Comparison of ENCODE assay signal across 8 cellular contexts in the genomic region with DNA sequence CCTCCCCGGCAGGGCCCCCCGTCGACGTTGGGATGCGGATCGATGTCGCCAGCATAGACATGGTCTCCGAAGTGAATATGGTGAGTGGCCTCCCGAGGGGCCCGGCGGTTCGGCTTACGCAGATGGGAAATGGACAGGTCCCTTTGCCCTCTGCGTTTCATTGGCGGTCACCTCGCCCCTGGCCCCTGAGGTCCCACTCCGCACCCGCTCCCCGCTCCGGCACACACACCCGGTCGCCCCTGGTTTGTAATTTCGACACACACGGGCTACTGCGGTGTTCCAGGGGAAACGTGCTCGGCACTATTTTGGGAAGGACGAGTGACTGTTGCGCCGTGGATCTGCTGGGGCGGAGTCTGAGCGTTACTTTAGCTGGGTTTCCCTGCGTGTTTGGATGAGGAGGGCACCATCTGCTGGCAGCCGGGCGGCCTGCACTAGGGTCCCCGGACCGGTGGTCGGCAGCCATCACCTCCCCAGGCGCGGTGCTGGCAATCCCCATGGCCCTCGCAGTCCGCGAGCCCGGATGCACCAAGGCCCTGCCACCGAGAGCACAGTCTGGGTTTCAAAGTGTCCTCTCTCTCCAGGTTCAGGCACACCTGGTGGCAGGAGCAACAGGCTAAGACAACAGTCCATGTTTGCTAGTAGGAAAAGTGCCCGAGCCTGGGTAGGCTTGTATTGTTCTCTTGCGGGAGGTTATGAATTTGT. TPM values are rescaled to one million over a fixed set of nuclear protein-coding genes. Genes with fewer than 3 reads are reported as not detected.
A peak's percentile ranks its signal among the peaks of the same experiment; 100 is the strongest.
DNase-seq lines count a peak whose midpoint lies in the region; ATAC-seq and TF ChIP-seq lines count a peak whose summit lies in the region.

No MANE protein-coding gene starts in this region.

- intact Hi-C loops in CD14-positive monocyte (cut with micrococcal nuclease) (no loop called here), vagina (cut with DNase I) (no loop called here)
- intact Hi-C loops in activated naive CD4-positive, alpha-beta T cell treated with anti-CD3 and anti-CD28 coated beads for 36 hours (cut with micrococcal nuclease) = loop anchor here (1.0 to 2.0 kb wide), 3 partner anchors 100 to 352 kb away; no protein-coding TSS in a partner anchor

- H3K4me3 ChIP-seq in gastroesophageal sphincter = peak overlapping the region in 1 of 2 donors; percentile 45
- peak overlapping the region; percentile 56 for H3K4me3 ChIP-seq in neural progenitor cell
- peak overlapping the region; percentile 33 to 35 for H3K4me3 ChIP-seq in vagina

- H3K27me3 ChIP-seq in gastroesophageal sphincter = peaks cover 27% of the 10 kb centered on the region
- peaks cover 50% of the 10 kb centered on the region for H3K27me3 ChIP-seq in neural progenitor cell
- H3K27me3 ChIP-seq in vagina = no peaks in the 10 kb centered on the region

- H3K4me3 Mint-ChIP-seq in CD14-positive monocyte (peak overlapping the region; percentile 31 to 84), neural progenitor cell (peak overlapping the region; percentile 84)
- peak overlapping the region; percentile 58 for H3K4me3 Mint-ChIP-seq in activated naive CD4-positive, alpha-beta T cell treated with anti-CD3 and anti-CD28 coated beads for 36 hours

- TF ChIP-seq EP300 in gastroesophageal sphincter (IDR thresholded peaks at IDR 0.05) = no peak

- H3K9ac ChIP-seq in neural progenitor cell = no peak overlapping the region

- 15 to 50% methylated on average over 2 to 7 of the region's 47 CpGs for WGBS in gastroesophageal sphincter (ENCODE audit: low coverage in 1 of 2), 2 donors

- peaks cover 0 to 19% (median 9%) of the 10 kb centered on the region in 3 donors for H3K4me1 ChIP-seq in gastroesophageal sphincter
- H3K4me1 ChIP-seq in neural progenitor cell = no peaks in the 10 kb centered on the region
- H3K4me1 ChIP-seq in vagina = peaks cover 8% of the 10 kb centered on the region

- no peak for DNase-seq in CD14-positive monocyte (ENCODE audit: low spot score)
- peak; percentile 29 for DNase-seq in NCI-H748 treated with DMSO at 0.1 percent for 48 hours (lab: John Stamatoyannopoulos, UW)
- DNase-seq in activated naive CD4-positive, alpha-beta T cell treated with anti-CD3 and anti-CD28 coated beads for 36 hours = peak; percentile 66
- DNase-seq in neural progenitor cell (ENCODE audit: low spot score) = peak; percentile 88
- no peak for DNase-seq in vagina (ENCODE audit: extremely low spot score in 2 of 2)

- H3K9me3 Mint-ChIP-seq in CD14-positive monocyte (peaks cover 0 to 5% (median 2%) of the 10 kb centered on the region in 7 donors), neural progenitor cell (no peaks in the 10 kb centered on the region)
- H3K9me3 Mint-ChIP-seq in activated naive CD4-positive, alpha-beta T cell treated with anti-CD3 and anti-CD28 coated beads for 36 hours = no peaks in the 10 kb centered on the region

- H3K4me2 ChIP-seq in neural progenitor cell = peak overlapping the region; percentile 100

- H3K36me3 Mint-ChIP-seq in CD14-positive monocyte (peaks cover 0 to 3% of the 10 kb centered on the region in 2 donors), neural progenitor cell (no peaks in the 10 kb centered on the region)
- no peaks in the 10 kb centered on the region for H3K36me3 Mint-ChIP-seq in activated naive CD4-positive, alpha-beta T cell treated with anti-CD3 and anti-CD28 coated beads for 36 hours (ENCODE audit: low read depth)

- no peaks in the 10 kb centered on the region for H3K79me2 ChIP-seq in neural progenitor cell (ENCODE audit: low read depth)

- no peak for TF ChIP-seq POLR2A in gastroesophageal sphincter (IDR thresholded peaks at IDR 0.05)
- TF ChIP-seq POLR2A in vagina (IDR thresholded peaks at IDR 0.05) = no peak

- no peak overlapping the region for H3K27ac ChIP-seq in gastroesophageal sphincter
- no peak overlapping the region for H3K27ac ChIP-seq in neural progenitor cell
- H3K27ac ChIP-seq in vagina = no peak overlapping the region

- ATAC-seq in GM19025 (IDR thresholded peaks at IDR 0.05; ENCODE audit: low read depth, unreplicated experiment) (peak; percentile 93), HG03139 (IDR thresholded peaks at IDR 0.05; ENCODE audit: unreplicated experiment) (peak; percentile 92), gastroesophageal sphincter (peak; percentile 80)

- H3K9me3 ChIP-seq in gastroesophageal sphincter (no peaks in the 10 kb centered on the region), neural progenitor cell (ENCODE audit: low read depth) (no peaks in the 10 kb centered on the region), vagina (no peaks in the 10 kb centered on the region)

- peaks cover 40 to 48% (median 43%) of the 10 kb centered on the region in 3 donors for H3K27me3 Mint-ChIP-seq in CD14-positive monocyte (ENCODE audit: low read depth in 3 of 3)
- peaks cover 40% of the 10 kb centered on the region for H3K27me3 Mint-ChIP-seq in activated naive CD4-positive, alpha-beta T cell treated with anti-CD3 and anti-CD28 coated beads for 36 hours (ENCODE audit: low read depth)
- peaks cover 8% of the 10 kb centered on the region for H3K27me3 Mint-ChIP-seq in neural progenitor cell (ENCODE audit: insufficient read depth, low read depth)

- H3K27ac Mint-ChIP-seq in CD14-positive monocyte (no peak overlapping the region), neural progenitor cell (no peak overlapping the region)
- no peak overlapping the region for H3K27ac Mint-ChIP-seq in activated naive CD4-positive, alpha-beta T cell treated with anti-CD3 and anti-CD28 coated beads for 36 hours

- no peaks in the 10 kb centered on the region for H3K36me3 ChIP-seq in gastroesophageal sphincter
- H3K36me3 ChIP-seq in neural progenitor cell = no peaks in the 10 kb centered on the region
- no peaks in the 10 kb centered on the region for H3K36me3 ChIP-seq in vagina

- H3K4me1 Mint-ChIP-seq in CD14-positive monocyte (peaks cover 22% of the 10 kb centered on the region), neural progenitor cell (peaks cover 7% of the 10 kb centered on the region)
- peaks cover 14% of the 10 kb centered on the region for H3K4me1 Mint-ChIP-seq in activated naive CD4-positive, alpha-beta T cell treated with anti-CD3 and anti-CD28 coated beads for 36 hours (ENCODE audit: low read depth)

- no peaks in the 10 kb centered on the region for H3F3A ChIP-seq in neural progenitor cell (ENCODE audit: low read depth)

- H4K20me1 ChIP-seq in neural progenitor cell (ENCODE audit: low read depth) = no peaks in the 10 kb centered on the region

- H2AFZ ChIP-seq in neural progenitor cell (replicated peaks) = peak overlapping the region; percentile 99

- TF ChIP-seq CTCF in CD14-positive monocyte (IDR thresholded peaks at IDR 0.05) = peak; percentile 52
- TF ChIP-seq CTCF in gastroesophageal sphincter (IDR thresholded peaks at IDR 0.05) = peak in 3 of 4 experiments; percentile 31 to 51 (median 32)
- TF ChIP-seq CTCF in neural progenitor cell (IDR thresholded peaks at IDR 0.05) = peak; percentile 87
- peak in 1 of 3 experiments; percentile 29 for TF ChIP-seq CTCF in vagina (IDR thresholded peaks at IDR 0.05)

- CTCF ChIA-PET in activated naive CD4-positive, alpha-beta T cell treated with anti-CD3 and anti-CD28 coated beads for 36 hours (lab: Charles Lee) = interaction anchor here (1.1 to 1.9 kb wide), 4 partner anchors 9 to 188 kb away, joined by 3 to 5 read pairs (median 4); no protein-coding TSS in a partner anchor

RNA-seq across cellular contexts. Expression of a gene that starts 1.2 kb away (rescaled TPM):
- not detected for polyA plus RNA-seq in CD14-positive monocyte
- not detected for total RNA-seq in activated naive CD4-positive, alpha-beta T cell treated with anti-CD3 and anti-CD28 coated beads for 36 hours
- total RNA-seq in gastroesophageal sphincter (not detected), neural progenitor cell (ENCODE audit: low replicate concordance) (not detected in 2 replicates), vagina (not detected)

RNA-seq across cellular contexts. Expression of a gene that starts 39.2 kb away (rescaled TPM):
- polyA plus RNA-seq in CD14-positive monocyte = not detected
- total RNA-seq in activated naive CD4-positive, alpha-beta T cell treated with anti-CD3 and anti-CD28 coated beads for 36 hours = not detected
- total RNA-seq in gastroesophageal sphincter (1 to 10 TPM in 1 of 4 donors, under 1 TPM in 3; under 0.01 to 1.3 (median 0.12) TPM), neural progenitor cell (ENCODE audit: low replicate concordance) (not detected in 2 replicates), vagina (0.25 TPM)

Comparison
In these comparisons a context has a peak if more than half of its experiments do, and no peak if none do; other contexts are left out.
1. DNase-seq: peak in NCI-H748 treated with DMSO at 0.1 percent for 48 hours (single experiment), activated naive CD4-positive, alpha-beta T cell treated with anti-CD3 and anti-CD28 coated beads for 36 hours (single experiment) and neural progenitor cell (single experiment); none in CD14-positive monocyte (single experiment) and vagina (0 of 2).
2. Peak in every context shown above with its lines, with median percentiles within 50 percentile points of each other: H3K4me3 Mint-ChIP-seq and ATAC-seq.